ENCODE assay signal across 33 cellular contexts in the genomic region with DNA sequence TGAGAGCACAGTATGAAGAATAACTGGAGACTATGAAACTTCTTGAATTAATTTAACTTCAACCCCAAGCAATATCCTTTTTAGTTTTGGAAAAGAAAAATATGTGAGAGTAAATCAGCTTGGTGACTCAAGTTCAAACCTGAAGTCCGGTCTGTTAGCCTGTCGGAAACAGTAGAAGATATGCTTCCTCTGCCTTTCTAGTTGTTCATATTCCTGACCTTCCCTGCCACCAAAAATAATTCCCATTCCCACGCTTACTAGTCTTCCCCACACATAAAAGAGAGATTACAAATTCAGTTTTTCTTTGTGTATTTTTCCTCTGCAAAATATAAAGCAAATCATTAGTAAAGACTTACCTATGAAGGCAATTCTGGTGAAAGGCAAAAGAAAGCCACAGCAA. TPM values are rescaled to one million over a fixed set of nuclear protein-coding genes. Genes with fewer than 3 reads are reported as not detected.
"Had no signal": no experiment of that assay in that cellular context is flagged by ENCODE, and none has a peak within 500 bp of the region (broad histone marks: within the 10 kb centered on the region; RNA-seq: fewer than 3 reads in every experiment).

No MANE protein-coding gene starts in this region.

- H3K36me3 ChIP-seq: esophagus muscularis mucosa, gastrocnemius medialis had no signal

- H3K9me3 ChIP-seq: esophagus muscularis mucosa, gastrocnemius medialis had no signal

- H3K27ac ChIP-seq: body of pancreas, esophagus muscularis mucosa, foreskin keratinocyte, gastrocnemius medialis had no signal

- H3K27ac Mint-ChIP-seq: activated CD4-positive, alpha-beta memory T cell treated with anti-CD3 and anti-CD28 coated beads for 36 hours; activated CD4-positive, alpha-beta T cell treated with anti-CD3 and anti-CD28 coated beads for 36 hours; activated CD4-positive, alpha-beta T cell treated with anti-CD3 and anti-CD28 coated beads, Interleukin-2, amount 10 ng/mL, durations not matched to agents 24 days and 14 days; activated CD8-positive, alpha-beta memory T cell treated with anti-CD3 and anti-CD28 coated beads, Interleukin-2, amount 10 ng/mL, durations not matched to agents 7 days and 5 days; activated CD8-positive, alpha-beta T cell treated with anti-CD3 and anti-CD28 coated beads, Interleukin-2, amount 10 ng/mL, durations not matched to agents 7 days and 5 days; activated naive CD4-positive, alpha-beta T cell treated with anti-CD3 and anti-CD28 coated beads, Interleukin-2, amount 10 ng/mL, durations not matched to agents 7 days and 5 days; activated naive CD8-positive, alpha-beta T cell; activated T-cell treated with anti-CD3 and anti-CD28 coated beads, Interleukin-2, amount 50 U/mL, for 24 hours; activated T-cell treated with anti-CD3 and anti-CD28 coated beads, Interleukin-2, amount 50 U/mL, for 72 hours; effector memory CD8-positive, alpha-beta T cell; T-helper 17 cell; T-helper 2 cell treated with Interferon-gamma antibody and Interleukin-4, amounts not matched to agents 5 μg/mL and 100 μg/mL, for 36 hours had no signal

- H3K27me3 ChIP-seq: body of pancreas, foreskin keratinocyte had no signal

- H3K4me3 Mint-ChIP-seq: activated CD4-positive, alpha-beta memory T cell treated with anti-CD3 and anti-CD28 coated beads for 36 hours; activated CD4-positive, alpha-beta T cell treated with anti-CD3 and anti-CD28 coated beads for 36 hours; activated CD4-positive, alpha-beta T cell treated with anti-CD3 and anti-CD28 coated beads, Interleukin-2, amount 10 ng/mL, durations not matched to agents 24 days and 14 days; activated CD8-positive, alpha-beta memory T cell treated with anti-CD3 and anti-CD28 coated beads, Interleukin-2, amount 10 ng/mL, durations not matched to agents 7 days and 5 days; activated CD8-positive, alpha-beta T cell treated with anti-CD3 and anti-CD28 coated beads, Interleukin-2, amount 10 ng/mL, durations not matched to agents 7 days and 5 days; activated naive CD4-positive, alpha-beta T cell treated with anti-CD3 and anti-CD28 coated beads, Interleukin-2, amount 10 ng/mL, durations not matched to agents 7 days and 5 days; activated naive CD8-positive, alpha-beta T cell; activated T-cell treated with anti-CD3 and anti-CD28 coated beads, Interleukin-2, amount 50 U/mL, for 24 hours; activated T-cell treated with anti-CD3 and anti-CD28 coated beads, Interleukin-2, amount 50 U/mL, for 72 hours; effector memory CD8-positive, alpha-beta T cell; T-helper 17 cell; T-helper 2 cell treated with Interferon-gamma antibody and Interleukin-4, amounts not matched to agents 5 μg/mL and 100 μg/mL, for 36 hours had no signal

- H3K4me3 ChIP-seq: body of pancreas, esophagus muscularis mucosa, gastrocnemius medialis had no signal

- H3K4me1 ChIP-seq: foreskin keratinocyte, gastrocnemius medialis had no signal

- DNase-seq: activated CD4-positive, alpha-beta memory T cell treated with anti-CD3 and anti-CD28 coated beads for 36 hours; activated CD4-positive, alpha-beta T cell treated with anti-CD3 and anti-CD28 coated beads for 36 hours; activated CD4-positive, alpha-beta T cell treated with anti-CD3 and anti-CD28 coated beads, Interleukin-2, amount 10 ng/mL, durations not matched to agents 24 days and 14 days; activated CD4-positive, CD25-positive, alpha-beta regulatory T cell; activated CD4-positive, CD25-positive, alpha-beta regulatory T cell treated with anti-CD3 and anti-CD28 coated beads, Interleukin-2, amount 50 U/mL, for 72 hours; activated CD8-positive, alpha-beta memory T cell treated with anti-CD3 and anti-CD28 coated beads, Interleukin-2, amount 10 ng/mL, durations not matched to agents 7 days and 5 days; activated CD8-positive, alpha-beta memory T cell treated with anti-CD3 and anti-CD28 coated beads, Interleukin-2, amount 50 U/mL, for 48 hours; activated CD8-positive, alpha-beta T cell treated with anti-CD3 and anti-CD28 coated beads, Interleukin-2, amount 10 ng/mL, durations not matched to agents 7 days and 5 days; activated gamma-delta T cell; activated naive CD4-positive, alpha-beta T cell; activated naive CD4-positive, alpha-beta T cell treated with anti-CD3 and anti-CD28 coated beads, Interleukin-2, amount 10 ng/mL, durations not matched to agents 7 days and 5 days; activated T-cell treated with anti-CD3 and anti-CD28 coated beads for 4 hours; activated T-cell treated with anti-CD3 and anti-CD28 coated beads, Interleukin-2, amount 50 U/mL, for 24 hours; activated T-cell treated with anti-CD3 and anti-CD28 coated beads, Interleukin-2, amount 50 U/mL, for 72 hours; amniotic stem cell; anterior cingulate cortex; body of pancreas; caudate nucleus; cortex of kidney; dermis blood vessel endothelial cell; effector CD4-positive, alpha-beta T cell; effector memory CD8-positive, alpha-beta T cell; erythroblast; foreskin keratinocyte; gastrocnemius medialis; glutamatergic neuron; T-helper 1 cell; T-helper 17 cell; T1000 had no signal

- H3K36me3 Mint-ChIP-seq: activated CD4-positive, alpha-beta memory T cell treated with anti-CD3 and anti-CD28 coated beads for 36 hours; activated naive CD4-positive, alpha-beta T cell treated with anti-CD3 and anti-CD28 coated beads, Interleukin-2, amount 10 ng/mL, durations not matched to agents 7 days and 5 days; activated naive CD8-positive, alpha-beta T cell had no signal

- H3K4me1 Mint-ChIP-seq: activated CD4-positive, alpha-beta T cell treated with anti-CD3 and anti-CD28 coated beads for 36 hours; T-helper 17 cell had no signal

- ATAC-seq: activated CD4-positive, alpha-beta T cell treated with anti-CD3 and anti-CD28 coated beads for 36 hours; activated CD8-positive, alpha-beta memory T cell treated with anti-CD3 and anti-CD28 coated beads, Interleukin-2, amount 10 ng/mL, durations not matched to agents 7 days and 5 days; activated CD8-positive, alpha-beta T cell treated with anti-CD3 and anti-CD28 coated beads, Interleukin-2, amount 10 ng/mL, durations not matched to agents 7 days and 5 days; activated T-cell treated with anti-CD3 and anti-CD28 coated beads, Interleukin-2, amount 50 U/mL, for 72 hours; body of pancreas; effector memory CD8-positive, alpha-beta T cell; foreskin keratinocyte; gastrocnemius medialis; T-helper 17 cell had no signal

RNA-seq across cellular contexts. Expression of a gene that starts 3.6 kb away (rescaled TPM):
- total RNA-seq: activated CD4-positive, alpha-beta memory T cell treated with anti-CD3 and anti-CD28 coated beads for 36 hours; activated CD4-positive, alpha-beta T cell treated with anti-CD3 and anti-CD28 coated beads for 36 hours; activated CD8-positive, alpha-beta memory T cell treated with anti-CD3 and anti-CD28 coated beads for 36 hours; activated CD8-positive, alpha-beta memory T cell treated with anti-CD3 and anti-CD28 coated beads, Interleukin-2, amount 10 ng/mL, durations not matched to agents 7 days and 5 days; activated CD8-positive, alpha-beta T cell treated with anti-CD3 and anti-CD28 coated beads, Interleukin-2, amount 10 ng/mL, durations not matched to agents 7 days and 5 days had no signal
